ENCODE assay signal across 8 cellular contexts in genomic region chr10:71728218-71728737, GRCh38. TPM values are rescaled to one million over a fixed set of nuclear protein-coding genes. Genes with fewer than 3 reads are reported as not detected.
DNase-seq lines count a peak whose midpoint lies in the region; ATAC-seq and TF ChIP-seq lines count a peak whose summit lies in the region.

No MANE protein-coding gene starts in this region.

- no peak overlapping the region for H2BK120ac ChIP-seq in mesendoderm (ENCODE audit: low read depth, low read length)

- H3K4ac ChIP-seq in mesendoderm (ENCODE audit: low read depth, low read length): no peak overlapping the region

- no CpG with 5 or more reads among the region's 4 CpGs for WGBS in mesendoderm (ENCODE audit: extremely low coverage, insufficient coverage, low lambda C conversion rate)

- DNase-seq in BE2C: peak; percentile 75
- DNase-seq in central memory CD8-positive, alpha-beta T cell (ENCODE audit: low spot score in 2 of 2): no peak
- DNase-seq in stimulated activated CD4-positive, alpha-beta T cell treated with anti-CD3 and anti-CD28 coated beads, Interleukin-4, amount 100 ng/mL, for 4 hours: no peak
- no peak for DNase-seq in mesendoderm
- no peak for DNase-seq in CD1c-positive myeloid dendritic cell (ENCODE audit: extremely low spot score)

- H3K4me3 ChIP-seq in BE2C (ENCODE audit: low read depth, low read length) (peak overlapping the region; percentile 14; the same call in 1 of the 2 replicates), parathyroid adenoma (ENCODE audit: low read depth, low read length) (no peak overlapping the region), mesendoderm (ENCODE audit: low read length) (no peak overlapping the region)

- H3K27me3 ChIP-seq in BE2C (no peaks in the 10 kb centered on the region), parathyroid adenoma (ENCODE audit: control insufficient read depth, insufficient read depth, low read length) (no peaks in the 10 kb centered on the region), mesendoderm (ENCODE audit: insufficient read depth, low read length, poor library complexity) (no peaks in the 10 kb centered on the region)

- H3K4me1 Mint-ChIP-seq in central memory CD8-positive, alpha-beta T cell: peaks cover 61% of the 10 kb centered on the region

- no peak overlapping the region for H2AK5ac ChIP-seq in mesendoderm (ENCODE audit: low read length)

- H3K36me3 Mint-ChIP-seq in central memory CD8-positive, alpha-beta T cell (ENCODE audit: insufficient read depth): peaks cover 13% of the 10 kb centered on the region

- no peak overlapping the region for H4K5ac ChIP-seq in mesendoderm (ENCODE audit: low read length)

- no peak overlapping the region for H3K18ac ChIP-seq in mesendoderm (ENCODE audit: low read length)

- no peak overlapping the region for H4K8ac ChIP-seq in mesendoderm (ENCODE audit: low read depth, low read length)

- H3K56ac ChIP-seq in mesendoderm (ENCODE audit: low read length): no peak overlapping the region

- no peaks in the 10 kb centered on the region for H3K9me3 Mint-ChIP-seq in central memory CD8-positive, alpha-beta T cell

- no peaks in the 10 kb centered on the region for H3K27me3 Mint-ChIP-seq in central memory CD8-positive, alpha-beta T cell

- peak overlapping the region; percentile 39 for H3K27ac ChIP-seq in parathyroid adenoma
- H3K27ac ChIP-seq in mesendoderm (ENCODE audit: low read depth, low read length): no peak overlapping the region

- peak overlapping the region; percentile 95 for H3K27ac Mint-ChIP-seq in central memory CD8-positive, alpha-beta T cell (ENCODE audit: low read depth)

- H3K36me3 ChIP-seq in BE2C (no peaks in the 10 kb centered on the region), parathyroid adenoma (ENCODE audit: control insufficient read depth, insufficient read depth, low read length) (no peaks in the 10 kb centered on the region), mesendoderm (ENCODE audit: control insufficient read depth, insufficient read depth, low read length) (no peaks in the 10 kb centered on the region)

- no peak for TF ChIP-seq CTCF in BE2C (IDR thresholded peaks at IDR 0.05; ENCODE audit: low read depth, low read length)
- TF ChIP-seq CTCF in parathyroid adenoma (IDR thresholded peaks at IDR 0.05): no peak

- H3K4me1 ChIP-seq in BE2C (peaks cover 37% of the 10 kb centered on the region), parathyroid adenoma (peaks cover 14% of the 10 kb centered on the region), mesendoderm (ENCODE audit: control insufficient read depth, low read depth, low read length) (no peaks in the 10 kb centered on the region)

- H2AFZ ChIP-seq in parathyroid adenoma: peak overlapping the region; percentile 45

- H3K79me1 ChIP-seq in mesendoderm (ENCODE audit: low read length): no peaks in the 10 kb centered on the region

- no peak overlapping the region for H2BK15ac ChIP-seq in mesendoderm (replicated peaks; ENCODE audit: low read depth)

- peak overlapping the region; percentile 47 for H3K4me3 Mint-ChIP-seq in central memory CD8-positive, alpha-beta T cell

- H3K79me2 ChIP-seq in parathyroid adenoma: no peaks in the 10 kb centered on the region
- H3K79me2 ChIP-seq in mesendoderm (ENCODE audit: control insufficient read depth, insufficient read depth, low read length): no peaks in the 10 kb centered on the region

- H2BK5ac ChIP-seq in mesendoderm (ENCODE audit: low read length): no peak overlapping the region

- H3K9ac ChIP-seq in parathyroid adenoma: no peak overlapping the region
- H3K9ac ChIP-seq in mesendoderm (ENCODE audit: low read length): no peak overlapping the region

- no peak overlapping the region for H3K23ac ChIP-seq in mesendoderm (ENCODE audit: low read length)

- H3K9me3 ChIP-seq in BE2C (no peaks in the 10 kb centered on the region), parathyroid adenoma (ENCODE audit: control insufficient read depth, low read length) (no peaks in the 10 kb centered on the region)

- ATAC-seq in GM19438 (IDR thresholded peaks at IDR 0.05; ENCODE audit: low read depth, unreplicated experiment): peak; percentile 30
- ATAC-seq in HG03520 (IDR thresholded peaks at IDR 0.05; ENCODE audit: unreplicated experiment): peak; percentile 6
- no peak for ATAC-seq in central memory CD8-positive, alpha-beta T cell (replicated peaks; ENCODE audit: extremely low read depth, poor library complexity, severe bottlenecking)

- H3K4me2 ChIP-seq in parathyroid adenoma (ENCODE audit: low read length): no peak overlapping the region
- no peak overlapping the region for H3K4me2 ChIP-seq in mesendoderm (ENCODE audit: low read length)

RNA-seq across cellular contexts. Expression of gene C10orf105, which starts 8.7 kb away (rescaled TPM):
- polyA plus RNA-seq in BE2C (2012; ENCODE audit: insufficient read depth, insufficient read length, low read depth): not detected
- polyA plus RNA-seq in mesendoderm (2013, experiment 1 of 2): 0.29 TPM
- polyA plus RNA-seq in mesendoderm (2013, experiment 2 of 2): 0.25 TPM

RNA-seq across cellular contexts. Expression of gene VSIR, which starts 45.0 kb away (rescaled TPM):
- 2.5 TPM for polyA plus RNA-seq in BE2C (2012; ENCODE audit: insufficient read depth, insufficient read length, low read depth)
- 0.01 TPM for polyA plus RNA-seq in mesendoderm (2013, experiment 1 of 2)
- polyA plus RNA-seq in mesendoderm (2013, experiment 2 of 2): 0.07 TPM
